Comparison of ENCODE assay signal across 8 cellular contexts in the genomic region with DNA sequence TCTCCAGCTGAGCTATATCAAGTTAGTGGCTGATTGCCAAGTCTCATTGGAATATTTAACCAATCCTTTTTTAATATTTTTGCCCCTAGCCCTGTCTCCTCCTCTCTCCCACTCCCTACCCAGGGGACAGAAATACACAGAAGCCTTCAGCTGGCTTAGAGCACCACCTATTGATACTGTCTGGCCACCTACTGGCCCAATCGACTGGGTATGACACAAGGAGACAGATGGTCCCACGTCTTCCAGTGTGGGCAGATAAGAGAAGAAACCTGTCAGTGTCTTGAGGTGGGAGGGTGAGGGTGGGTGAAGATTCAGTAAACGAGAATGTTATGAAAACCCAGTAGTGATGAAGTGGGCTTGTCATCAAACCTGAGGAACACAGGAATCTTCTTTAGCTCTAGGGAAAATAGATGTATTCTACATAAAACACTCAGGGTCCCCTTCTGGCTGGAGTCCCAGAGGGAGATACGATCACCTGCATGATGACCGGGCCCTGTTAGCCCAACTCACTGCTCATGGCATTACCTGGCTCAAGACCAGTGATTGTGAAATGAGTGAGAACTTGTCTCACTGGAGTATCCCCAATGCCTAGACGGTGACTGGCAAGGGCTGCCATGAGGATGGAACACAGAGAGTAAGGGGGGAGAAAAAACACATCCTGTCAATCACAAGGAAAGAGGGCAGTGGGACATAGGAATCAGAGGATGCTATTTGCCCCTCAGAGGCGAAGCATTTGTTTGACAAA. TPM values are rescaled to one million over a fixed set of nuclear protein-coding genes. Genes with fewer than 3 reads are reported as not detected.
DNase-seq lines count a peak whose midpoint lies in the region; ATAC-seq and TF ChIP-seq lines count a peak whose summit lies in the region.

No MANE protein-coding gene starts in this region.

- H4K20me1 ChIP-seq in MM.1S (ENCODE audit: insufficient read depth, low read length) (no peaks in the 10 kb centered on the region), smooth muscle cell (ENCODE audit: low read depth) (no peaks in the 10 kb centered on the region)

- no peaks in the 10 kb centered on the region for H3K9me3 ChIP-seq in MM.1S (replicated peaks; ENCODE audit: insufficient read depth, low read length)
- no peaks in the 10 kb centered on the region for H3K9me3 ChIP-seq in adrenal gland (replicated peaks in 1 of 3)
- H3K9me3 ChIP-seq in smooth muscle cell (replicated peaks; ENCODE audit: low read depth): no peaks in the 10 kb centered on the region

- TF ChIP-seq CTCF in MM.1S (IDR thresholded peaks at IDR 0.05; ENCODE audit: low read length) (peak; percentile 87), adrenal gland (IDR thresholded peaks at IDR 0.05) (peak; percentile 38 to 89 (median 82)), smooth muscle cell (IDR thresholded peaks at IDR 0.05; ENCODE audit: borderline replicate concordance, insufficient read depth, poor library complexity, severe bottlenecking) (peak; percentile 42)

- peak; percentile 39 for DNase-seq in NCI-H510A treated with DMSO at 0.1 percent for 48 hours (lab: John Stamatoyannopoulos, UW)
- DNase-seq in NCI-H510A (lab: John Stamatoyannopoulos, UW): no peak
- DNase-seq in MM.1S: peak; percentile 82
- DNase-seq in adrenal gland: peak; percentile 50 to 83 (median 73)
- no peak for DNase-seq in left ventricle myocardium superior
- no peak for DNase-seq in smooth muscle cell (lab: John Stamatoyannopoulos, UW; ENCODE audit: unreplicated experiment)
- DNase-seq in OCI-M2 (lab: John Stamatoyannopoulos, UW; ENCODE audit: unreplicated experiment): no peak

- H2AFZ ChIP-seq in MM.1S (ENCODE audit: low read length) (no peak overlapping the region), smooth muscle cell (ENCODE audit: low read depth) (no peak overlapping the region)

- H3K9ac ChIP-seq in MM.1S (ENCODE audit: low read length) (peak overlapping the region; percentile 50; the same call in 1 of the 2 replicates), smooth muscle cell (ENCODE audit: low read depth) (no peak overlapping the region)

- H3K4me2 ChIP-seq in MM.1S (ENCODE audit: low read depth, low read length) (peak overlapping the region; percentile 58), smooth muscle cell (no peak overlapping the region)

- no peaks in the 10 kb centered on the region for H3K27me3 ChIP-seq in MM.1S (replicated peaks; ENCODE audit: insufficient read depth, low read length)
- H3K27me3 ChIP-seq in adrenal gland: no peaks in the 10 kb centered on the region
- no peaks in the 10 kb centered on the region for H3K27me3 ChIP-seq in smooth muscle cell (ENCODE audit: low read depth)

- H3K4me3 ChIP-seq in MM.1S (ENCODE audit: low read length) (0 out of 2 replicates have a peak overlapping the region, but pooled peaks have one; percentile 3), adrenal gland (no peak overlapping the region), smooth muscle cell (no peak overlapping the region)

- H3K9me2 ChIP-seq in MM.1S (replicated peaks; ENCODE audit: insufficient read depth, low read length): no peaks in the 10 kb centered on the region

- 32 to 46% (median 42%) methylated on average over 7 of the region's 7 CpGs for WGBS in adrenal gland, 4 donors
- 86% methylated on average over 7 of the region's 7 CpGs for WGBS in smooth muscle cell (ENCODE audit: low lambda C conversion rate)

- H3K27ac ChIP-seq in MM.1S (ENCODE audit: low read length) (peak overlapping the region; percentile 90; the same call in 1 of the 2 replicates), adrenal gland (no peak overlapping the region), smooth muscle cell (ENCODE audit: low read depth) (no peak overlapping the region)

- peaks cover 5% of the 10 kb centered on the region; the same call in 1 of the 2 replicates for H3K36me3 ChIP-seq in MM.1S (replicated peaks; ENCODE audit: insufficient read depth, low read length)
- peaks cover 0 to 31% of the 10 kb centered on the region in 2 donors for H3K36me3 ChIP-seq in adrenal gland (replicated peaks in 1 of 2)
- H3K36me3 ChIP-seq in smooth muscle cell (ENCODE audit: low read depth): peaks cover 5% of the 10 kb centered on the region

- H3K79me2 ChIP-seq in MM.1S (ENCODE audit: low read length) (peaks cover 7% of the 10 kb centered on the region; the same call in 1 of the 2 replicates), smooth muscle cell (ENCODE audit: low read depth) (no peaks in the 10 kb centered on the region)

- ATAC-seq in left ventricle myocardium superior (peak; percentile 87), HG03442 (IDR thresholded peaks at IDR 0.05; ENCODE audit: unreplicated experiment) (no peak)

- H3K4me1 ChIP-seq in MM.1S (ENCODE audit: low read length): peaks cover 38% of the 10 kb centered on the region
- peaks cover 0 to 9% of the 10 kb centered on the region in 2 donors for H3K4me1 ChIP-seq in adrenal gland (replicated peaks in 1 of 2)
- H3K4me1 ChIP-seq in smooth muscle cell (ENCODE audit: low read depth): no peaks in the 10 kb centered on the region

- H3F3A ChIP-seq in MM.1S (ENCODE audit: insufficient read depth, low read length) (peaks cover 39% of the 10 kb centered on the region), smooth muscle cell (ENCODE audit: low read depth) (no peaks in the 10 kb centered on the region)

- intact Hi-C loops in adrenal gland (cut with DNase I): loop anchor here (2.0 to 10.0 kb wide), 4 partner anchors 54 to 252 kb away; partner anchors contain the start of gene ST3GAL5 (in 1 of the 2)
- intact Hi-C loops in left ventricle myocardium superior (cut with micrococcal nuclease): loop anchor here (5.0 kb wide), 1 partner anchor 252 kb away; no protein-coding TSS in a partner anchor

- no peak for TF ChIP-seq POLR2A in adrenal gland (IDR thresholded peaks at IDR 0.05)

RNA-seq across cellular contexts. Expression of gene POLR1A, which starts 26.7 kb away (rescaled TPM):
- total RNA-seq in adrenal gland (10 to 100 TPM; 11.8 to 50.1 (median 29.4) TPM), left ventricle myocardium superior (15.4 TPM), smooth muscle cell (12.2 and 20.8 TPM in 2 replicates)
- polyA plus RNA-seq in adrenal gland (10 to 100 TPM in 1 of 3 donors, 1 to 10 TPM in 2; 4.6 to 15.4 (median 6.8) TPM), smooth muscle cell (4.9 and 6.0 TPM in 2 replicates)

RNA-seq across cellular contexts. Expression of gene PTCD3, which starts 27.1 kb away (rescaled TPM):
- total RNA-seq in adrenal gland: 100 to 1,000 TPM in 5 of 8 donors, 10 to 100 TPM in 3; 41.7 to 332 (median 112) TPM
- 100 to 1,000 TPM in 1 of 3 donors, 10 to 100 TPM in 2; 34.8 to 120 (median 47.4) TPM for polyA plus RNA-seq in adrenal gland
- total RNA-seq in left ventricle myocardium superior: 158 TPM
- total RNA-seq in smooth muscle cell: 78.7 and 147 TPM in 2 replicates
- polyA plus RNA-seq in smooth muscle cell: 42.2 and 58.7 TPM in 2 replicates

Comparison
In these comparisons a context has a peak if more than half of its experiments do, and no peak if none do; other contexts are left out.
1. DNase-seq: peak in NCI-H510A treated with DMSO at 0.1 percent for 48 hours (single experiment), MM.1S (single experiment) and adrenal gland (7 of 7); none in NCI-H510A (single experiment), left ventricle myocardium superior (single experiment), smooth muscle cell (single experiment) and OCI-M2 (single experiment).
2. Peak in every context shown above with its lines, with median percentiles within 50 percentile points of each other: CTCF ChIP-seq.